ENCODE assay signal across 8 cellular contexts in the genomic region with DNA sequence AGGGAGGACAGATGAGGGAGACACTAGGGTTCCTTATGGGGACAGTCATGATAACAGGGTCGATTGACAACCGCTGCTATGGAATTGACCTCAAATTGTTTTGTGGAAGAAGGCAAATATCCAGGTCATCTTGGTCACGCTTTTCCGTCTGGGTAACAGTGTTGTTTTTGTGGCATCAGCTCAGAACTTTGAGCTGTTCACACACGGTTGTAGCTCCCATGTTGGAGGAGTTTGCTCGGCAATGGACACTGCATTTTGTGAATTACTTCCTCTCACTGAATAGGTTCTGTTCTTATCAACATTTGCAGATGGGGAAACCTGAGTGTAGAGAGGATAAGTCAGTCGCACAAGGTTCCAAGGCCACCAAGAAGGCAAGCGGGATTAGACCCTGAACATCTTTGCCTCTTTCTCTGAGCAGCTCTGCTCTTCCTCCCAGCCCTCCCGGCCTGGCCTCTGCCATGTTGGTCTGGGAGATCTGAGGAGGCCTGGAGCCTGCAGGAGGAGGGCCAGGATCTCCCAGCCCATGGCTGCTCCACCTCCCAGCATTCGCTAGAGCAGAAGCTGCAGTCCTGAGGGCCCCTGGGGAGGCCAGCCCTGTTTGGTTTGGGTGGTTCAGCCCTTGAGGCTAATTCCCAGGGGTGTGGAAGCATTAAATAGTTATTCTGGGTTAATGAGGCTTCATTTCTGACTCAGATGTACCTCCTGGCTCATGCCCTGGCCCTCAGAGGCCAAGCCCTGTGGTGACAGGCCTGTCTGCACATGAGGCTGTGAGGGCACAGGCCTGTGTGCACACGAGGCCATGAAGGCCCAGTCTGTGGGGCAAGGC.
DNase-seq lines count a peak whose midpoint lies in the region; ATAC-seq and TF ChIP-seq lines count a peak whose summit lies in the region.

No MANE protein-coding gene starts in this region.

- H3K27me3 ChIP-seq in foreskin keratinocyte = no peaks in the 10 kb centered on the region

- TF ChIP-seq CTCF in foreskin keratinocyte (conservative IDR thresholded peaks at IDR 0.05) = no peak

- H3K27ac ChIP-seq in foreskin keratinocyte (peak overlapping the region; percentile 87), substantia nigra (ENCODE audit: low read depth, low read length, poor library complexity, severe bottlenecking) (peak overlapping the region; percentile 45)

- H3K4me1 ChIP-seq in foreskin keratinocyte = peaks cover 23% of the 10 kb centered on the region

- DNase-seq in NCI-H345 (lab: John Stamatoyannopoulos, UW) (peak; percentile 6), NCI-H345 treated with DMSO at 0.1 percent for 48 hours (lab: John Stamatoyannopoulos, UW; ENCODE audit: unreplicated experiment) (no peak), OCI-M1 (lab: John Stamatoyannopoulos, UW) (peak; percentile 91), foreskin keratinocyte (peak; percentile 70 to 74), substantia nigra (lab: John Stamatoyannopoulos, UW) (no peak), DMS53 treated with DMSO at 0.1 percent for 48 hours (lab: John Stamatoyannopoulos, UW; ENCODE audit: unreplicated experiment) (no peak), GM19238 (ENCODE audit: insufficient read length, low spot score) (no peak), SKM-1 (lab: John Stamatoyannopoulos, UW; ENCODE audit: unreplicated experiment) (no peak)

- ATAC-seq in foreskin keratinocyte = peak; percentile 38

Comparison
In these comparisons a context has a peak if more than half of its experiments do, and no peak if none do; other contexts are left out.
1. DNase-seq: peak in NCI-H345 (single experiment), OCI-M1 (single experiment) and foreskin keratinocyte (2 of 2); none in NCI-H345 treated with DMSO at 0.1 percent for 48 hours (single experiment), substantia nigra (0 of 49), DMS53 treated with DMSO at 0.1 percent for 48 hours (single experiment), GM19238 (single experiment) and SKM-1 (single experiment).